In the genomic region with DNA sequence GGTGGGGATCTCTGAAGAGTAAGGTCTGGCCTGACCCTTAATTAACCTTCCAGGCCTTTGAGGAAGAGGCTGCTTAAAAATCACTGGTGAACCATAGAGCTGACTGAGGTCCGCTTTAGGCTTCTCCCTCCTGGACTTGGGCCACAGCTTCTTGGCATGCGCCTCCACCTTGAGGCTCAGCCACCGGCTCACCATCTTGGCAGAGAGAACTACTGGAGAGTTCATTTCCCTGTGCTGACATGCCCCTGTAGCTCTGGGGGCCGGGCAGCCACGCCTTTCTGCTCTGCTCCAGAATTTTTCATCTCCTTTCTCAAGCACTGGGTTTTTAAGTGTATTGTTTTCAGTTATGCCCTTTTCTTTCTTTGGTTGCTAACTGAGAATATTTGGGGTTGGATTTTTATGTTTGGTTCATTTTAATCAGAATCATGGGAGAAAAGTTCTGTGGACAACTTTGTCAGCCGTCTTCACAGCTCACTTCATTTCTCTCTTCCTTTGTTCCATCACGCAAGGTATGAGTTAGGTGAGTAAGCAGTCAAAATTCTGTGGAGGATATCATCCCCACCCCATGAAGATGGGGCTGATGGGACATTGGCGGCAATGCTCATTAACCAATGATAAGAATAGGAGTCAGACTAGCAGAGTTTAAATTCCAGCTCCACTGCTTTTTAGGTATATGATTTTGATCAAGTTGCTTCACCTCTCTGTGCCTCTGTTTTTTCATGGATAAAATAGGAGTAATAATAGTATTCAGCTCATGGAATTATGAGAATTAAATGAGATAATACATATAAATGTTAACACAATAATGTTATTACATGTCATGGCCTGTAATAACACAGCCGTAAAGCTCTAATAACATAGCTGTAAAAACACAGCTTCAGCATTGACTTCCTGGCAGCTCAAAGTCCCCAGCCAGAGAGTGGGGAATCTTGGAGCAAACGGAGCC, we compare ENCODE assay signal across 16 cellular contexts.
DNase-seq lines count a peak whose midpoint lies in the region; ATAC-seq and TF ChIP-seq lines count a peak whose summit lies in the region.
"Had no signal": no experiment of that assay in that cellular context is flagged by ENCODE, and none has a peak within 500 bp of the region (broad histone marks: within the 10 kb centered on the region; RNA-seq: fewer than 3 reads in every experiment).

No MANE protein-coding gene starts in this region.

- WGBS in suprapubic skin, result 53% methylated on average over 10 of the region's 10 CpGs

- TF ChIP-seq POLR2A in suprapubic skin (IDR thresholded peaks at IDR 0.05), result no peak

- peaks cover 44% of the 10 kb centered on the region for H3K4me1 ChIP-seq in suprapubic skin
- H3K4me1 ChIP-seq: BE2C, SJSA1 had no signal

- DNase-seq in NCI-H2196 (lab: John Stamatoyannopoulos, UW; ENCODE audit: unreplicated experiment) (peak; percentile 18), cerebellum (ENCODE audit: low spot score) (peak; percentile 72), mesothelial cell of epicardium (ENCODE audit: low spot score in 2 of 2, unreplicated experiment in 2 of 2) (no peak), suprapubic skin (ENCODE audit: low spot score in 2 of 2) (no peak), GM10248 (ENCODE audit: extremely low spot score) (no peak)
- DNase-seq in activated CD4-positive, alpha-beta T cell treated with anti-CD3 and anti-CD28 coated beads, Interleukin-2, amount 50 U/mL, for 48 hours, result no peak
- DNase-seq: activated gamma-delta T cell treated with Interleukin-2 at 50 U/mL for 16 hours; BE2C; brain microvascular endothelial cell; NCI-H146; NCI-H82; stimulated activated CD4-positive, alpha-beta T cell treated with anti-CD3 and anti-CD28 coated beads, Interleukin-1b, Interleukin-23, amount 100 ng/mL, for 48 hours had no signal

- peaks cover 43% of the 10 kb centered on the region for H3K36me3 Mint-ChIP-seq in mesothelial cell of epicardium

- H3K9me3 ChIP-seq in suprapubic skin, result no peaks in the 10 kb centered on the region
- H3K9me3 ChIP-seq: BE2C, ovary, SJSA1 had no signal

- ATAC-seq in HG02884 (IDR thresholded peaks at IDR 0.05; ENCODE audit: unreplicated experiment), result no peak
- no peak for ATAC-seq in HG03565 (IDR thresholded peaks at IDR 0.05; ENCODE audit: unreplicated experiment)

- no peak overlapping the region for H3K4me3 ChIP-seq in suprapubic skin
- H3K4me3 ChIP-seq: ovary, SJSA1 had no signal

- peak overlapping the region; percentile 24 for H3K27ac ChIP-seq in suprapubic skin
- H3K27ac ChIP-seq: brain microvascular endothelial cell, ovary, SJSA1 had no signal

- no peaks in the 10 kb centered on the region for H3K27me3 Mint-ChIP-seq in mesothelial cell of epicardium (ENCODE audit: low read depth)

- POLR2A ChIA-PET in GM10248 (lab: Yijun Ruan, JAX), result no interaction called here

- H3K4me1 Mint-ChIP-seq in mesothelial cell of epicardium, result peaks cover 34% of the 10 kb centered on the region

- peaks cover 29% of the 10 kb centered on the region for H3K36me3 ChIP-seq in suprapubic skin
- H3K36me3 ChIP-seq: BE2C, ovary had no signal

- no peak for TF ChIP-seq EP300 in suprapubic skin (IDR thresholded peaks at IDR 0.05)

- no peak for TF ChIP-seq CTCF in mesothelial cell of epicardium (IDR thresholded peaks at IDR 0.05; ENCODE audit: unreplicated experiment)
- TF ChIP-seq CTCF in suprapubic skin (IDR thresholded peaks at IDR 0.05), result no peak
- TF ChIP-seq CTCF in GM10248 (IDR thresholded peaks at IDR 0.05; ENCODE audit: control extremely low read depth, extremely low read depth, low read depth, missing control alignments), result no peak

- H3K4me3 Mint-ChIP-seq in mesothelial cell of epicardium, result no peak overlapping the region

- CTCF ChIA-PET in GM10248 (lab: Yijun Ruan, JAX), result interaction anchor here (1.4 to 1.5 kb wide), 3 partner anchors 10 to 49 kb away, joined by 3 to 5 read pairs (median 3); no protein-coding TSS in a partner anchor

- H3K9me3 Mint-ChIP-seq in mesothelial cell of epicardium, result no peaks in the 10 kb centered on the region

- no peaks in the 10 kb centered on the region for H3K27me3 ChIP-seq in suprapubic skin
- H3K27me3 ChIP-seq: BE2C, brain microvascular endothelial cell, ovary, SJSA1 had no signal

- H3K27ac Mint-ChIP-seq in mesothelial cell of epicardium, result peak overlapping the region; percentile 80

Comparison
In these comparisons a context has a peak if more than half of its experiments do, and no peak if none do; other contexts are left out.
1. DNase-seq: peak in NCI-H2196 (single experiment) and cerebellum (single experiment); none in mesothelial cell of epicardium (0 of 2), suprapubic skin (0 of 2), activated CD4-positive, alpha-beta T cell treated with anti-CD3 and anti-CD28 coated beads, Interleukin-2, amount 50 U/mL, for 48 hours (0 of 2) and GM10248 (single experiment).